Comparison of ENCODE assay signal across 1 cellular context in the genomic region with DNA sequence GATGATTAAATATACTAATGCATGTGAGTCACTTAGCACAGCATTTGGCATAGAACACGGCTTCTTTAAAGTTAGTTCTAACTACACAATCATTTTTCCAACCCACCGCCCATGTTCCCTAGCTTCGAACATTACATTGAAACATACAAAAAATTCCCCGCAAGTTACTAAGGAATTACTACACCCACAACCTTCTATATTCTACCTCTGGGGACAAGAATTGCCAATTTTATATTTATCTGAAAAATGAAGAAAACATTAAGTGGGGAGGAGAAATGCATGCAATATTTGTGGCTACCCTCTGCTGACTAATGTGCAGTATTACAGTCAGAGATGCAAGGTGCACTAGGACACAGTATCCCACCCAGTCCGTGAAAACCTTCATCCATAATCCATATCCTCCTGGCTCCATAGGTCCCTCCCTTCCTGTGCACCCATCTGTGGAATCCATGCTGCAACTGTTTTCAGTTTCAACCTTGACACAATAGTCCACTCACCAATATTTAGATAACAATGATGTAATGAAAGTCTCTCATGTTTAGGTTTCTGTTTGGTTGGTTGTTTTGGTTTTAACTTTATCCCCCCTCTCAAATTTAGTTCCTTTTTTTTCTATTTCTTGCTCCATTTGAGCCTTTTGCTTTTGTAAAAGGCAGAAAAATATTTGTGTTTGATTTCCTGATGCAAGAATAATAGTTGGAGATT.
TF ChIP-seq lines count a peak whose summit lies in the region.

No MANE protein-coding gene starts in this region.

TF ChIP-seq in H1, 55 proteins besides CTCF, POLR2A, EP300 and RAD21 (continued from another document):
- TF ChIP-seq SP2 (IDR thresholded peaks at IDR 0.05; ENCODE audit: low read length), result no peak
- TF ChIP-seq CREB1 (IDR thresholded peaks at IDR 0.05), result no peak
- TF ChIP-seq HDAC6 (IDR thresholded peaks at IDR 0.05; ENCODE audit: low read depth, low read length), result no peak
